In the genomic region with DNA sequence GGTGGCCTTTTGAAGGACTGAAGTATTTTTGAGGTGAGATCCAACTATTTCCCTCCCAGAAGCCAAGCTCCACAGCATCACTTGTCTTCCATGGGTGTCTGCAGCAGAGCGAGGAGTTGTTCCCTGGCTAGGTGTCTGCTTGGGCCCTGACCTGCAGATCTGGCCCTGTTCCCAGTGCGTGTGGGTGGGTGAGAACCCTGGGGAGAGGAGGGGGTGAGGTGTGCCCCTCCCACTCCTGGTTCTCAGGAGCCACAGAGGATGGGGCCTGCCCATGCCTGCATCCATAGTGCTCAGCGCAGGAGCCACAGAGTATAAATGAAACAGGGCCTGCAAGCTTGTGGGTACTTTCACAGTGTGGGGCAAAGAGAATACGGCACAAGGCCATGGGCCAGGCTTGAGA, we compare ENCODE assay signal across 30 cellular contexts. TPM values are rescaled to one million over a fixed set of nuclear protein-coding genes. Genes with fewer than 3 reads are reported as not detected.
DNase-seq lines count a peak whose midpoint lies in the region; ATAC-seq and TF ChIP-seq lines count a peak whose summit lies in the region.
"Had no signal": no experiment of that assay in that cellular context is flagged by ENCODE, and none has a peak within 500 bp of the region (broad histone marks: within the 10 kb centered on the region; RNA-seq: fewer than 3 reads in every experiment).

No MANE protein-coding gene starts in this region.

- H3K4me3 ChIP-seq in HEK293 (ENCODE audit: low read depth, low read length), result no peak overlapping the region
- H3K4me3 ChIP-seq: BLaER1 treated with 17β-estradiol and CSF1 and Interleukin-3, amounts not matched to agents 10 nM and 100 nM; breast epithelium; GM23248; K562; pancreas; spleen; upper lobe of left lung had no signal

- TF ChIP-seq CTCF in HEK293 (tag by site-specific recombination; IDR thresholded peaks at IDR 0.05), result no peak

- no peaks in the 10 kb centered on the region for H3K9me3 ChIP-seq in HEK293 (ENCODE audit: control insufficient read depth, insufficient read depth, low read depth, low read length)
- H3K9me3 ChIP-seq: BLaER1 treated with 17β-estradiol and CSF1 and Interleukin-3, amounts not matched to agents 10 nM and 100 nM; breast epithelium; pancreas; spleen; upper lobe of left lung had no signal

- POLR2A ChIA-PET in HEK293 (lab: Yijun Ruan, JAX), result no interaction called here

- no peaks in the 10 kb centered on the region for H3K4me1 Mint-ChIP-seq in stimulated activated effector memory CD8-positive, alpha-beta T cell treated with anti-CD3 and anti-CD28 coated beads, Interleukin-12 subunit alpha, Interleukin-12 subunit beta, amount 100 ng/mL, for 72 hours

- DNase-seq in NCI-H1105 treated with DMSO at 0.1 percent for 48 hours (lab: John Stamatoyannopoulos, UW) (peak; percentile 48), left lobe of liver (ENCODE audit: low spot score) (no peak)
- no peak for DNase-seq in stimulated activated effector memory CD8-positive, alpha-beta T cell treated with anti-CD3 and anti-CD28 coated beads, Interleukin-12 subunit alpha, Interleukin-12 subunit beta, amount 100 ng/mL, for 72 hours (ENCODE audit: low spot score in 2 of 2)
- no peak for DNase-seq in activated CD4-positive, CD25-positive, alpha-beta regulatory T cell (lab: John Stamatoyannopoulos, UW)
- DNase-seq: activated CD4-positive, alpha-beta T cell treated with anti-CD3 and anti-CD28 coated beads for 36 hours; activated effector memory CD4-positive, alpha-beta T cell treated with Interleukin-2 at 50 U/mL for 16 hours; activated T-cell treated with anti-CD3 and anti-CD28 coated beads for 4 hours; hippocampal formation; NCI-H1092; NCI-H1930; NCI-H526 treated with DMSO at 0.1 percent for 48 hours; right cardiac atrium; SHP77; spleen; stimulated activated CD4-positive, alpha-beta T cell treated with anti-CD3 and anti-CD28 coated beads, Interleukin-2, amount 100 ng/mL, for 24 hours; stimulated activated CD8-positive, alpha-beta memory T cell treated with anti-CD3 and anti-CD28 coated beads, Interleukin-4, amount 100 ng/mL, for 48 hours; upper lobe of left lung had no signal

- no peak overlapping the region for H3K27ac ChIP-seq in HEK293 (ENCODE audit: extremely low read depth, low read depth, low read length)
- H3K27ac ChIP-seq: BLaER1 treated with 17β-estradiol and CSF1 and Interleukin-3, amounts not matched to agents 10 nM and 100 nM; breast epithelium; GM23248; pancreas; spleen; upper lobe of left lung had no signal

- H3K27ac Mint-ChIP-seq in stimulated activated effector memory CD8-positive, alpha-beta T cell treated with anti-CD3 and anti-CD28 coated beads, Interleukin-12 subunit alpha, Interleukin-12 subunit beta, amount 100 ng/mL, for 72 hours, result no peak overlapping the region
- H3K27ac Mint-ChIP-seq: activated CD4-positive, alpha-beta T cell treated with anti-CD3 and anti-CD28 coated beads for 36 hours; T-helper 2 cell treated with Interferon-gamma antibody and Interleukin-4, amounts not matched to agents 5 μg/mL and 100 μg/mL, for 36 hours had no signal

- H3K36me3 Mint-ChIP-seq in stimulated activated effector memory CD8-positive, alpha-beta T cell treated with anti-CD3 and anti-CD28 coated beads, Interleukin-12 subunit alpha, Interleukin-12 subunit beta, amount 100 ng/mL, for 72 hours, result no peaks in the 10 kb centered on the region

- CTCF ChIA-PET in HEK293 (lab: Yijun Ruan, JAX), result interaction anchor here (0.7 to 3.3 kb wide), 2 partner anchors 13 to 16 kb away, joined by 3 to 18 read pairs; partner anchors contain the start of gene REG4

- H3K9me3 Mint-ChIP-seq in stimulated activated effector memory CD8-positive, alpha-beta T cell treated with anti-CD3 and anti-CD28 coated beads, Interleukin-12 subunit alpha, Interleukin-12 subunit beta, amount 100 ng/mL, for 72 hours, result no peaks in the 10 kb centered on the region
- H3K9me3 Mint-ChIP-seq: activated naive CD4-positive, alpha-beta T cell treated with anti-CD3 and anti-CD28 coated beads, Interleukin-2, amount 50 U/mL, for 72 hours; T-helper 2 cell treated with Interferon-gamma antibody and Interleukin-4, amounts not matched to agents 5 μg/mL and 100 μg/mL, for 36 hours had no signal

- no peak overlapping the region for H3K4me3 Mint-ChIP-seq in stimulated activated effector memory CD8-positive, alpha-beta T cell treated with anti-CD3 and anti-CD28 coated beads, Interleukin-12 subunit alpha, Interleukin-12 subunit beta, amount 100 ng/mL, for 72 hours
- H3K4me3 Mint-ChIP-seq: activated CD4-positive, alpha-beta T cell treated with anti-CD3 and anti-CD28 coated beads for 36 hours; T-helper 2 cell treated with Interferon-gamma antibody and Interleukin-4, amounts not matched to agents 5 μg/mL and 100 μg/mL, for 36 hours had no signal

- no peaks in the 10 kb centered on the region for H3K4me1 ChIP-seq in HEK293 (ENCODE audit: control insufficient read depth, insufficient read depth, low read length)
- H3K4me1 ChIP-seq: breast epithelium, spleen, upper lobe of left lung had no signal

- H3K36me3 ChIP-seq in HEK293 (ENCODE audit: control insufficient read depth in 2 of 2, insufficient read depth in 1 of 2, low read length in 2 of 2), result no peaks in the 10 kb centered on the region
- H3K36me3 ChIP-seq: BLaER1 treated with 17β-estradiol and CSF1 and Interleukin-3, amounts not matched to agents 10 nM and 100 nM; breast epithelium; pancreas; spleen; upper lobe of left lung had no signal

- ATAC-seq in left lobe of liver (peak; percentile 8), GM19455 (IDR thresholded peaks at IDR 0.05; ENCODE audit: unreplicated experiment) (no peak), HG03521 (IDR thresholded peaks at IDR 0.05; ENCODE audit: unreplicated experiment) (no peak)
- peak; percentile 38 for ATAC-seq in stimulated activated effector memory CD8-positive, alpha-beta T cell treated with anti-CD3 and anti-CD28 coated beads, Interleukin-12 subunit alpha, Interleukin-12 subunit beta, amount 100 ng/mL, for 72 hours
- ATAC-seq: activated CD4-positive, alpha-beta T cell treated with anti-CD3 and anti-CD28 coated beads for 36 hours; activated naive CD4-positive, alpha-beta T cell treated with anti-CD3 and anti-CD28 coated beads, Interleukin-2, amount 50 U/mL, for 72 hours; K562; Panc1; pancreas; right cardiac atrium had no signal

TF ChIP-seq in HEK293, 187 proteins besides CTCF, POLR2A, EP300 and RAD21:
- no peak for TF ChIP-seq ZNF514 (tag by site-specific recombination; IDR thresholded peaks at IDR 0.05)
- TF ChIP-seq ZFHX2 (tag by site-specific recombination; conservative IDR thresholded peaks at IDR 0.05), result peak; percentile 90
- TF ChIP-seq ZIC2 (tag by site-specific recombination; IDR thresholded peaks at IDR 0.05), result peak; percentile 31; the same call in 1 of the 2 replicates
- no peak for TF ChIP-seq ZNF362 (tag by site-specific recombination; IDR thresholded peaks at IDR 0.05)
- peak; percentile 90 for TF ChIP-seq EGR2 (tag by site-specific recombination; IDR thresholded peaks at IDR 0.05; ENCODE audit: low read depth)

RNA-seq across cellular contexts. Expression of gene REG4, which starts 15.8 kb away (rescaled TPM):
- not detected for total RNA-seq in left lobe of liver
- total RNA-seq: breast epithelium, endothelial cell of umbilical vein, GM23248, K562, lung microvascular endothelial cell, right cardiac atrium, upper lobe of left lung had no signal

RNA-seq across cellular contexts. Expression of gene HMGCS2, which starts 26.8 kb away (rescaled TPM):
- 867 TPM for total RNA-seq in left lobe of liver
- total RNA-seq: activated CD4-positive, alpha-beta T cell treated with anti-CD3 and anti-CD28 coated beads for 36 hours; activated naive CD4-positive, alpha-beta T cell treated with anti-CD3 and anti-CD28 coated beads, Interleukin-2, amount 50 U/mL, for 72 hours; endothelial cell of umbilical vein; GM23248; lung microvascular endothelial cell; spleen had no signal

Comparison
In these comparisons a context has a peak if more than half of its experiments do, and no peak if none do; other contexts are left out.
1. ATAC-seq: peak in left lobe of liver (single experiment) and stimulated activated effector memory CD8-positive, alpha-beta T cell treated with anti-CD3 and anti-CD28 coated beads, Interleukin-12 subunit alpha, Interleukin-12 subunit beta, amount 100 ng/mL, for 72 hours (single experiment); none in GM19455 (single experiment) and HG03521 (single experiment).